10 cellular contexts compared by ENCODE assay signal in the genomic region with DNA sequence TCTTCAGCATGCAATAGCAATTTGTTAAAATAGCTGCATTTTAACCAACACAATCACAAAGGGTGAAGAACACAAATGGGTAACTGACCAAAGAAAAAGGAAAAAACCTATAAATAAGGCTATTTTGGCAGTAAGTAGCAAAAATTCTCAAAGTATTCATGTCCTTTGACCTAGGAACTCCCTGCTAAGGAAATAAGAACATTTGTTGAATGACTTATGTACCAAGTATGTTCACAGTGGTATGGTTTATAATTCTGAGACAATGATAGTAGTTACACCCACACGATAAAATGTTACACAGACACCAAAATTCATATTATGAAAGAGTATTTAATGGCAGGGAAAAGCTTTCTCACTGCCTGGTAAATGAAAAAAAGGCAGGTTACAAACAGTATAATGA. TPM values are rescaled to one million over a fixed set of nuclear protein-coding genes. Genes with fewer than 3 reads are reported as not detected.
A peak's percentile ranks its signal among the peaks of the same experiment; 100 is the strongest.
DNase-seq lines count a peak whose midpoint lies in the region; ATAC-seq and TF ChIP-seq lines count a peak whose summit lies in the region.
"Had no signal": no experiment of that assay in that cellular context is flagged by ENCODE, and none has a peak within 500 bp of the region (broad histone marks: within the 10 kb centered on the region; RNA-seq: fewer than 3 reads in every experiment).

No MANE protein-coding gene starts in this region.

- no peak overlapping the region for H3K4me3 ChIP-seq in fibroblast of lung (replicated peaks in 1 of 4; ENCODE audit: control extremely low read depth in 1 of 4, insufficient read depth in 1 of 4, low read depth in 3 of 4, low read length in 4 of 4)
- H3K4me3 ChIP-seq: SJSA1 had no signal

- H3K9ac ChIP-seq in fibroblast of lung (ENCODE audit: insufficient read depth, low read length): no peak overlapping the region

- intact Hi-C loops in activated naive CD4-positive, alpha-beta T cell treated with anti-CD3 and anti-CD28 coated beads for 36 hours (cut with micrococcal nuclease): no loop called here
- intact Hi-C loops in posterior cingulate gyrus (cut with DNase I): no loop called here

- no peaks in the 10 kb centered on the region for H3K79me2 ChIP-seq in fibroblast of lung (ENCODE audit: control insufficient read depth, insufficient read depth, low read length)

- H3K36me3 ChIP-seq in fibroblast of lung (ENCODE audit: control insufficient read depth, insufficient read depth, low read length): no peaks in the 10 kb centered on the region
- H3K36me3 ChIP-seq: SJSA1 had no signal

- H3K4me3 Mint-ChIP-seq in activated naive CD4-positive, alpha-beta T cell treated with anti-CD3 and anti-CD28 coated beads for 36 hours: peak overlapping the region; percentile 99
- H3K4me3 Mint-ChIP-seq in WTC11: peak overlapping the region; percentile 29; the same call in 1 of the 2 replicates
- H3K4me3 Mint-ChIP-seq in stimulated activated memory B cell treated with anti-CD40 and anti-IgM and Interleukin-4, amounts not matched to agents 10 μg/mL and 1 μg/mL and 100 μg/mL, for 72 hours: peak overlapping the region; percentile 96

- no peak overlapping the region for H3K27ac ChIP-seq in fibroblast of lung (ENCODE audit: insufficient read depth, low read length)
- H3K27ac ChIP-seq: SJSA1 had no signal

- DNase-seq in activated naive CD4-positive, alpha-beta T cell treated with anti-CD3 and anti-CD28 coated beads for 36 hours: no peak
- no peak for DNase-seq in activated naive CD4-positive, alpha-beta T cell treated with anti-CD3 and anti-CD28 coated beads, Interleukin-2, amount 50 U/mL, for 16 hours
- DNase-seq in WTC11 (ENCODE audit: low spot score): no peak
- DNase-seq in fibroblast of lung (ENCODE audit: low read depth in 2 of 2): peak; percentile 36 to 65
- DNase-seq in stimulated activated CD4-positive, alpha-beta T cell treated with anti-CD3 and anti-CD28 coated beads, Interleukin-4, amount 100 ng/mL, for 4 hours: no peak
- DNase-seq in posterior cingulate gyrus: no peak
- DNase-seq: NCI-H2227 treated with DMSO at 0.1 percent for 48 hours had no signal

- H2AFZ ChIP-seq in fibroblast of lung (ENCODE audit: low read length): no peak overlapping the region

- peak overlapping the region; percentile 97 for H3K27ac Mint-ChIP-seq in activated naive CD4-positive, alpha-beta T cell treated with anti-CD3 and anti-CD28 coated beads for 36 hours
- H3K27ac Mint-ChIP-seq in WTC11: peak overlapping the region; percentile 78
- H3K27ac Mint-ChIP-seq in stimulated activated memory B cell treated with anti-CD40 and anti-IgM and Interleukin-4, amounts not matched to agents 10 μg/mL and 1 μg/mL and 100 μg/mL, for 72 hours: peak overlapping the region; percentile 65

- POLR2A ChIA-PET in WTC11 (lab: Charles Lee): interaction anchor here (0.9 to 2.5 kb wide), 2 partner anchors 13 to 14 kb away, joined by 3 to 6 read pairs; no protein-coding TSS in a partner anchor

- H3K36me3 Mint-ChIP-seq in activated naive CD4-positive, alpha-beta T cell treated with anti-CD3 and anti-CD28 coated beads for 36 hours (ENCODE audit: low read depth): peaks cover 21% of the 10 kb centered on the region
- peaks cover 4% of the 10 kb centered on the region for H3K36me3 Mint-ChIP-seq in WTC11
- H3K36me3 Mint-ChIP-seq in stimulated activated memory B cell treated with anti-CD40 and anti-IgM and Interleukin-4, amounts not matched to agents 10 μg/mL and 1 μg/mL and 100 μg/mL, for 72 hours: peaks cover 11% of the 10 kb centered on the region

- no peaks in the 10 kb centered on the region for H3K4me1 ChIP-seq in fibroblast of lung (ENCODE audit: control insufficient read depth, extremely low read depth, insufficient read depth, low read length)
- H3K4me1 ChIP-seq: SJSA1 had no signal

- no peaks in the 10 kb centered on the region for H3K9me3 ChIP-seq in fibroblast of lung (ENCODE audit: control insufficient read depth, insufficient read depth, low read depth, low read length)
- H3K9me3 ChIP-seq: SJSA1 had no signal

- no peaks in the 10 kb centered on the region for H3K27me3 Mint-ChIP-seq in activated naive CD4-positive, alpha-beta T cell treated with anti-CD3 and anti-CD28 coated beads for 36 hours (ENCODE audit: low read depth)
- no peaks in the 10 kb centered on the region for H3K27me3 Mint-ChIP-seq in WTC11 (ENCODE audit: low read depth)
- no peaks in the 10 kb centered on the region for H3K27me3 Mint-ChIP-seq in stimulated activated memory B cell treated with anti-CD40 and anti-IgM and Interleukin-4, amounts not matched to agents 10 μg/mL and 1 μg/mL and 100 μg/mL, for 72 hours

- H3K4me2 ChIP-seq in fibroblast of lung (ENCODE audit: extremely low read depth, insufficient read depth, low read length): no peak overlapping the region

- H3K9me3 Mint-ChIP-seq in activated naive CD4-positive, alpha-beta T cell treated with anti-CD3 and anti-CD28 coated beads for 36 hours: no peaks in the 10 kb centered on the region
- H3K9me3 Mint-ChIP-seq in WTC11: peaks cover 4% of the 10 kb centered on the region; the same call in 1 of the 2 replicates
- H3K9me3 Mint-ChIP-seq in stimulated activated memory B cell treated with anti-CD40 and anti-IgM and Interleukin-4, amounts not matched to agents 10 μg/mL and 1 μg/mL and 100 μg/mL, for 72 hours: no peaks in the 10 kb centered on the region

- TF ChIP-seq CTCF in WTC11 (IDR thresholded peaks at IDR 0.05) (no peak), fibroblast of lung (conservative IDR thresholded peaks at IDR 0.05 in 1 of 2, IDR thresholded peaks at IDR 0.05 in 1 of 2; ENCODE audit: low read depth in 1 of 2, low read length in 2 of 2) (no peak)

- CTCF ChIA-PET in activated naive CD4-positive, alpha-beta T cell treated with anti-CD3 and anti-CD28 coated beads for 36 hours (lab: Charles Lee): interaction anchor here (0.9 to 7.2 kb wide), 5 partner anchors 13 to 77 kb away, joined by 5 to 94 read pairs (median 5); partner anchors contain the start of gene CCDC88C
- CTCF ChIA-PET in WTC11 (lab: Charles Lee): interaction anchor here (1.1 to 5.0 kb wide), 5 partner anchors 17 to 77 kb away, joined by 3 to 41 read pairs (median 6); partner anchors contain the start of gene CCDC88C

- H3K4me1 Mint-ChIP-seq in activated naive CD4-positive, alpha-beta T cell treated with anti-CD3 and anti-CD28 coated beads for 36 hours (ENCODE audit: low read depth): peaks cover 91% of the 10 kb centered on the region
- H3K4me1 Mint-ChIP-seq in WTC11: peaks cover 72% of the 10 kb centered on the region
- H3K4me1 Mint-ChIP-seq in stimulated activated memory B cell treated with anti-CD40 and anti-IgM and Interleukin-4, amounts not matched to agents 10 μg/mL and 1 μg/mL and 100 μg/mL, for 72 hours: peaks cover 90% of the 10 kb centered on the region

- ATAC-seq in WTC11 (no peak), GM18511 (IDR thresholded peaks at IDR 0.05; ENCODE audit: unreplicated experiment) (no peak)
- no peak for ATAC-seq in stimulated activated memory B cell treated with anti-CD40 and anti-IgM and Interleukin-4, amounts not matched to agents 10 μg/mL and 1 μg/mL and 100 μg/mL, for 72 hours

- no peaks in the 10 kb centered on the region for H3K27me3 ChIP-seq in fibroblast of lung (ENCODE audit: control insufficient read depth, insufficient read depth, low read length)
- H3K27me3 ChIP-seq: SJSA1 had no signal

- H4K20me1 ChIP-seq in fibroblast of lung (ENCODE audit: control insufficient read depth, extremely low read depth, insufficient read depth, low read length): no peaks in the 10 kb centered on the region

TF ChIP-seq in WTC11, 78 proteins besides CTCF, POLR2A, EP300 and RAD21:
- TF ChIP-seq FOXJ3 (CRISPR knock-in tag; IDR thresholded peaks at IDR 0.05; ENCODE audit: borderline replicate concordance) (no peak), CREM (CRISPR knock-in tag; IDR thresholded peaks at IDR 0.05) (no peak), ZBTB43 (CRISPR knock-in tag; IDR thresholded peaks at IDR 0.05) (no peak), OVOL2 (CRISPR knock-in tag; IDR thresholded peaks at IDR 0.05; ENCODE audit: borderline replicate concordance) (no peak), TP53 (CRISPR knock-in tag; IDR thresholded peaks at IDR 0.05) (no peak)

RNA-seq across cellular contexts. Expression of gene CCDC88C, which starts 16.9 kb away (rescaled TPM):
- 10 to 100 TPM; 76.0 to 83.3 TPM for total RNA-seq in activated naive CD4-positive, alpha-beta T cell treated with anti-CD3 and anti-CD28 coated beads for 36 hours
- total RNA-seq in WTC11 (2021) (46.4 to 64.8 TPM (median 46.6 TPM) in 3 replicates), fibroblast of lung (0.17 and 0.51 TPM in 2 replicates)
- polyA plus RNA-seq in fibroblast of lung: 0.02 and 0.12 TPM in 2 replicates
- polyA plus RNA-seq in fibroblast of lung (2012): 0.33 TPM in 1 of 2 replicates, not detected in the other
- not detected in 2 replicates for polyA minus RNA-seq in fibroblast of lung (ENCODE audit: low replicate concordance)
- total RNA-seq: SJSA1 had no signal

Comparison
In these comparisons a context has a peak if more than half of its experiments do, and no peak if none do; other contexts are left out.
1. DNase-seq: peak in fibroblast of lung (2 of 2); none in activated naive CD4-positive, alpha-beta T cell treated with anti-CD3 and anti-CD28 coated beads for 36 hours (single experiment), activated naive CD4-positive, alpha-beta T cell treated with anti-CD3 and anti-CD28 coated beads, Interleukin-2, amount 50 U/mL, for 16 hours (single experiment), WTC11 (single experiment), stimulated activated CD4-positive, alpha-beta T cell treated with anti-CD3 and anti-CD28 coated beads, Interleukin-4, amount 100 ng/mL, for 4 hours (0 of 2) and posterior cingulate gyrus (0 of 10).
2. H3K4me3 Mint-ChIP-seq: peak in every context shown above with its lines; median percentile 99 in activated naive CD4-positive, alpha-beta T cell treated with anti-CD3 and anti-CD28 coated beads for 36 hours; 96 in stimulated activated memory B cell treated with anti-CD40 and anti-IgM and Interleukin-4, amounts not matched to agents 10 μg/mL and 1 μg/mL and 100 μg/mL, for 72 hours; 29 in WTC11.
3. RNA of gene CCDC88C, which starts 16.9 kb away (total RNA-seq): 76.0 to 83.3 TPM in activated naive CD4-positive, alpha-beta T cell treated with anti-CD3 and anti-CD28 coated beads for 36 hours and 46.4 to 64.8 TPM in WTC11; 0.17 to 0.51 TPM in fibroblast of lung; every median in the first group is over 10 times any median in the second.
4. Peak in every context shown above with its lines, with median percentiles within 50 percentile points of each other: H3K27ac Mint-ChIP-seq.